Comparison of ENCODE assay signal across 8 cellular contexts in genomic region chr14:24300326-24300980, GRCh38. TPM values are rescaled to one million over a fixed set of nuclear protein-coding genes. Genes with fewer than 3 reads are reported as not detected.
DNase-seq lines count a peak whose midpoint lies in the region; ATAC-seq and TF ChIP-seq lines count a peak whose summit lies in the region.

No MANE protein-coding gene starts in this region.

- peak overlapping the region; percentile 94 to 99 (median 96) for H3K27ac Mint-ChIP-seq in CD8-positive, alpha-beta memory T cell
- H3K27ac Mint-ChIP-seq in osteocyte (ENCODE audit: unreplicated experiment) = peak overlapping the region; percentile 82

- no peaks in the 10 kb centered on the region for H3K27me3 ChIP-seq in CD8-positive, alpha-beta memory T cell (ENCODE audit: insufficient read depth, low read length, poor library complexity, severe bottlenecking)
- no peaks in the 10 kb centered on the region for H3K27me3 ChIP-seq in Panc1 (ENCODE audit: control insufficient read depth, insufficient read depth, low read length)

- H3K4me1 ChIP-seq in CD8-positive, alpha-beta memory T cell (ENCODE audit: insufficient read depth, low read length) = peaks cover 47% of the 10 kb centered on the region
- H3K4me1 ChIP-seq in Panc1 (ENCODE audit: control insufficient read depth, insufficient read depth, low read length) = peaks cover 7% of the 10 kb centered on the region; the same call in 1 of the 2 replicates

- in situ Hi-C loops in Panc1 (cut with HindIII; ENCODE audit: low pct_unique_long_range_greater_than_20kb, low sequenced_read_pairs) = no loop called here

- BruUV-seq in Panc1 (replicated peaks; lab: Mats Ljungman, UMichigan) = no TSS peak

- H3K36me3 ChIP-seq in CD8-positive, alpha-beta memory T cell (ENCODE audit: insufficient read depth, low read length) = peaks cover 52% of the 10 kb centered on the region
- peaks cover 9% of the 10 kb centered on the region; the same call in 1 of the 2 replicates for H3K36me3 ChIP-seq in Panc1 (ENCODE audit: control insufficient read depth, insufficient read depth, low read length)

- H3K27me3 Mint-ChIP-seq in CD8-positive, alpha-beta memory T cell = no peaks in the 10 kb centered on the region
- H3K27me3 Mint-ChIP-seq in osteocyte (ENCODE audit: unreplicated experiment) = no peaks in the 10 kb centered on the region

- peak overlapping the region; percentile 89 to 97 (median 92) for H3K4me3 Mint-ChIP-seq in CD8-positive, alpha-beta memory T cell
- peak overlapping the region; percentile 89 for H3K4me3 Mint-ChIP-seq in osteocyte (ENCODE audit: unreplicated experiment)

- TF ChIP-seq POLR2A in erythroblast (IDR thresholded peaks at IDR 0.05; ENCODE audit: low read length) = no peak

- intact Hi-C loops in Panc1 (cut with micrococcal nuclease; ENCODE audit: unreplicated experiment) = no loop called here

- peak overlapping the region; percentile 79 for H3K27ac ChIP-seq in CD8-positive, alpha-beta memory T cell (ENCODE audit: low read depth, low read length)
- H3K27ac ChIP-seq in Panc1 (ENCODE audit: low read length) = peak overlapping the region; percentile 77

- ATAC-seq in Panc1 = no peak
- ATAC-seq in GM21528 (IDR thresholded peaks at IDR 0.05; ENCODE audit: low FRiP score, unreplicated experiment) = no peak
- no peak for ATAC-seq in HG03460 (IDR thresholded peaks at IDR 0.05; ENCODE audit: unreplicated experiment)
- no peak for ATAC-seq in HG02610 (IDR thresholded peaks at IDR 0.05; ENCODE audit: unreplicated experiment)
- no peak for ATAC-seq in GM21381 (IDR thresholded peaks at IDR 0.05; ENCODE audit: unreplicated experiment)

- peaks cover 10 to 71% (median 25%) of the 10 kb centered on the region in 3 donors for H3K36me3 Mint-ChIP-seq in CD8-positive, alpha-beta memory T cell
- H3K36me3 Mint-ChIP-seq in osteocyte (ENCODE audit: unreplicated experiment) = peaks cover 25% of the 10 kb centered on the region

- H3K4me3 ChIP-seq in CD8-positive, alpha-beta memory T cell (ENCODE audit: low read length) = peak overlapping the region; percentile 83
- H3K4me3 ChIP-seq in Panc1 (ENCODE audit: low read depth in 2 of 2, low read length in 2 of 2) = peak overlapping the region; percentile 89 to 92

- no peaks in the 10 kb centered on the region for H3K9me3 ChIP-seq in CD8-positive, alpha-beta memory T cell (ENCODE audit: low read length)
- H3K9me3 ChIP-seq in Panc1 (ENCODE audit: control insufficient read depth, insufficient read depth, low read depth, low read length) = no peaks in the 10 kb centered on the region

- peaks cover 41 to 59% (median 54%) of the 10 kb centered on the region in 3 donors for H3K4me1 Mint-ChIP-seq in CD8-positive, alpha-beta memory T cell
- peaks cover 30% of the 10 kb centered on the region for H3K4me1 Mint-ChIP-seq in osteocyte (ENCODE audit: unreplicated experiment)

- no peak for DNase-seq in CD8-positive, alpha-beta memory T cell
- DNase-seq in Panc1 (ENCODE audit: low read depth, low spot score) (no peak), erythroblast (lab: John Stamatoyannopoulos, UW) (peak; percentile 32 to 53), osteocyte (ENCODE audit: extremely low spot score, unreplicated experiment) (no peak)

- POLR2A ChIA-PET in CD8-positive, alpha-beta memory T cell (lab: Charles Lee) = interaction anchor here (0.9 to 4.4 kb wide), 9 partner anchors 10 to 186 kb away, joined by 3 to 30 read pairs (median 6); partner anchors contain the start of genes CBLN3, DCAF11, KHNYN and LTB4R
- POLR2A ChIA-PET in Panc1 (lab: Charles Lee) = interaction anchor here (0.6 to 0.7 kb wide), 3 partner anchors 53 to 58 kb away, joined by 3 to 4 read pairs (median 3); partner anchors contain the start of gene TINF2

- no peaks in the 10 kb centered on the region for H3K9me3 Mint-ChIP-seq in CD8-positive, alpha-beta memory T cell
- H3K9me3 Mint-ChIP-seq in osteocyte (ENCODE audit: unreplicated experiment) = no peaks in the 10 kb centered on the region

- CTCF ChIA-PET in CD8-positive, alpha-beta memory T cell (lab: Charles Lee) = interaction anchor here (1.1 to 17.7 kb wide), 9 partner anchors 9 to 140 kb away, joined by 3 to 265 read pairs (median 6); partner anchors contain the start of genes ADCY4, CIDEB, IRF9 and LTB4R
- CTCF ChIA-PET in Panc1 (lab: Charles Lee) = interaction anchor here (0.6 kb wide), 1 partner anchor 69 kb away, joined by 12 read pairs; no protein-coding TSS in a partner anchor

- TF ChIP-seq CTCF in Panc1 (IDR thresholded peaks at IDR 0.05) (no peak), osteocyte (IDR thresholded peaks at IDR 0.05) (no peak)

RNA-seq across cellular contexts. Expression of gene NOP9, which starts 0.8 kb away (rescaled TPM):
- total RNA-seq in CD8-positive, alpha-beta memory T cell = 10 to 100 TPM; 44.1 to 47.1 TPM
- polyA plus RNA-seq in CD8-positive, alpha-beta memory T cell = 2.1 TPM
- total RNA-seq in Panc1 (2021; ENCODE audit: unreplicated experiment) = 25.3 TPM
- polyA plus RNA-seq in Panc1 (2012; ENCODE audit: insufficient read length) = 17.9 TPM
- 27.8 and 28.2 TPM in 2 replicates for total RNA-seq in osteocyte

RNA-seq across cellular contexts. Expression of gene DHRS1, which starts 0.9 kb away (rescaled TPM):
- total RNA-seq in CD8-positive, alpha-beta memory T cell = 1 to 10 TPM; 9.3 to 9.8 TPM
- polyA plus RNA-seq in CD8-positive, alpha-beta memory T cell = 34.8 TPM
- total RNA-seq in Panc1 (2021; ENCODE audit: unreplicated experiment) (8.9 TPM), osteocyte (24.6 and 27.0 TPM in 2 replicates)
- 15.0 TPM for polyA plus RNA-seq in Panc1 (2012; ENCODE audit: insufficient read length)

RNA-seq across cellular contexts. Expression of gene CIDEB, which starts 7.3 kb away (rescaled TPM):
- total RNA-seq in CD8-positive, alpha-beta memory T cell = 10 to 100 TPM; 12.4 to 12.7 TPM
- polyA plus RNA-seq in CD8-positive, alpha-beta memory T cell = 27.5 TPM
- total RNA-seq in Panc1 (2021; ENCODE audit: unreplicated experiment) = 0.18 TPM
- polyA plus RNA-seq in Panc1 (2012; ENCODE audit: insufficient read length) = 2.0 TPM
- not detected in 2 replicates for total RNA-seq in osteocyte

RNA-seq across cellular contexts. Expression of gene LTB4R2, which starts 9.5 kb away (rescaled TPM):
- 1 to 10 TPM; 8.3 to 8.7 TPM for total RNA-seq in CD8-positive, alpha-beta memory T cell
- 2.6 TPM for polyA plus RNA-seq in CD8-positive, alpha-beta memory T cell
- 6.9 TPM for total RNA-seq in Panc1 (2021; ENCODE audit: unreplicated experiment)
- polyA plus RNA-seq in Panc1 (2012; ENCODE audit: insufficient read length) = 4.9 TPM
- total RNA-seq in osteocyte = 12.5 and 14.9 TPM in 2 replicates

RNA-seq across cellular contexts. Expression of gene LTB4R, which starts 10.8 kb away (rescaled TPM):
- 10 to 100 TPM in 1 of 2 experiments, 1 to 10 TPM in 1; 9.8 to 12.3 TPM for total RNA-seq in CD8-positive, alpha-beta memory T cell
- polyA plus RNA-seq in CD8-positive, alpha-beta memory T cell = 10.3 TPM
- total RNA-seq in Panc1 (2021; ENCODE audit: unreplicated experiment) (4.8 TPM), osteocyte (10.0 and 11.3 TPM in 2 replicates)
- 7.0 TPM for polyA plus RNA-seq in Panc1 (2012; ENCODE audit: insufficient read length)

Comparison
In these comparisons a context has a peak if more than half of its experiments do, and no peak if none do; other contexts are left out.
1. DNase-seq: peak in erythroblast (2 of 2); none in CD8-positive, alpha-beta memory T cell (0 of 5), Panc1 (single experiment) and osteocyte (single experiment).
2. RNA of gene CIDEB, which starts 7.3 kb away (total RNA-seq): 12.4 to 12.7 TPM in CD8-positive, alpha-beta memory T cell; 0.18 TPM in Panc1 (single experiment) and not detected in osteocyte; every median in the first group is over 10 times any median in the second.